ENCODE assay signal across 1 cellular context in the genomic region with DNA sequence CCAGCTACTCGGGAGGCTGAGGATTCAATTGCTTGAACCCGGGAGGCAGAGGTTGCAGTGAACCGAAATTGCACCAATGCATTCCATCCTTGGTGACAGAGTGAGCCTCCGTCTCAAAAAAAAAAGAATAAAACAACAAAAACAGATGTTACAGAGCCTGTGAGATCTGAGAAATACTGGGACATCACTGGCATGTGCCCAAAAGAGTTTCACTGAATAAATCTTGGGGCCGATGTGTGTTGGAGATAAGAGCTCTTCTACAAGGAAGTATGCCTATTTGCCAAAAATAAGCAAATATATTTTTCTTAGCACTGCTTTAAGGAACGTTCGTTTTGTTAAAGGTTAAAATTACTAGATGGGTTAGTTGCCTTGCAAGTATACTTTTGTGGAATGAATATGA.
A peak's percentile ranks its signal among the peaks of the same experiment; 100 is the strongest.
TF ChIP-seq lines count a peak whose summit lies in the region.

No MANE protein-coding gene starts in this region.

TF ChIP-seq in A549, 52 proteins besides CTCF, POLR2A, EP300 and RAD21 (continued from another document):
- peak; percentile 46; the same call in 1 of the 2 replicates for TF ChIP-seq GATA3 (IDR thresholded peaks at IDR 0.05; ENCODE audit: borderline replicate concordance)
